ENCODE assay signal across 31 cellular contexts in the genomic region with DNA sequence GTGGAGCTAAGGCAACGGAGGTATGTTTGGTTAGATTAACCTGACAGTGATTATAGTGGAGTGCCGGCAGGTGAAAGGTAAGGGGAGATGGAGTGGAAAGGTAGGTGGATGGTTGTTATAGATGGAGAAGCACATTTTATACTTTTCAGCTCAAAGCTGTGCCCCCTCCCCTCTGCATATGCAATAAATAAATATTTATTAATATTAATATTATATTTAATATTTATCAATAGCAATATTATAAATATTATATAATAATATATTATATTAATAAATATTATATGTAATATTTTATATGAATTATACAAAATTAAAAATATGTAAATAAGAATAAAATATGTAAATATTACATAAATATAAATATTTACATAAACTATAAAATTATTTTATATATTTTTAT.
"Had no signal": no experiment of that assay in that cellular context is flagged by ENCODE, and none has a peak within 500 bp of the region (broad histone marks: within the 10 kb centered on the region; RNA-seq: fewer than 3 reads in every experiment).

No MANE protein-coding gene starts in this region.

- H3K9me3 ChIP-seq: adrenal gland, body of pancreas, gastroesophageal sphincter had no signal

- H3K27ac ChIP-seq: adrenal gland, body of pancreas, coronary artery, dorsolateral prefrontal cortex, gastroesophageal sphincter, WERI-Rb-1 had no signal

- H3K27me3 Mint-ChIP-seq: activated CD4-positive, alpha-beta memory T cell treated with anti-CD3 and anti-CD28 coated beads, Interleukin-2, amount 10 ng/mL, durations not matched to agents 7 days and 5 days; activated CD4-positive, alpha-beta T cell treated with anti-CD3 and anti-CD28 coated beads, Interleukin-2, amount 10 ng/mL, durations not matched to agents 24 days and 14 days had no signal

- H3K36me3 ChIP-seq: adrenal gland, gastroesophageal sphincter, WERI-Rb-1 had no signal

- DNase-seq: activated CD4-positive, alpha-beta memory T cell treated with anti-CD3 and anti-CD28 coated beads, Interleukin-2, amount 10 ng/mL, durations not matched to agents 7 days and 5 days; activated CD4-positive, alpha-beta T cell treated with anti-CD3 and anti-CD28 coated beads for 36 hours; activated CD4-positive, alpha-beta T cell treated with anti-CD3 and anti-CD28 coated beads, Interleukin-2, amount 10 ng/mL, durations not matched to agents 24 days and 14 days; activated CD4-positive, CD25-positive, alpha-beta regulatory T cell; activated CD4-positive, CD25-positive, alpha-beta regulatory T cell treated with anti-CD3 and anti-CD28 coated beads, Interleukin-2, amount 50 U/mL, for 72 hours; activated CD8-positive, alpha-beta memory T cell treated with anti-CD3 and anti-CD28 coated beads for 24 hours; activated effector memory CD4-positive, alpha-beta T cell treated with anti-CD3 and anti-CD28 coated beads, Interleukin-2, amount 50 U/mL, for 16 hours; activated naive CD4-positive, alpha-beta T cell treated with anti-CD3 and anti-CD28 coated beads for 36 hours; activated naive CD8-positive, alpha-beta T cell treated with anti-CD3 and anti-CD28 coated beads for 36 hours; activated naive CD8-positive, alpha-beta T cell treated with anti-CD3 and anti-CD28 coated beads, Interleukin-2, amount 50 U/mL, for 24 hours; activated T-cell treated with anti-CD3 and anti-CD28 coated beads, Interleukin-2, amount 50 U/mL, for 4 hours; adrenal gland; amygdala; aorta; body of pancreas; caudate nucleus; cerebellar nuclear complex; dorsolateral prefrontal cortex; effector memory CD4-positive, alpha-beta T cell; endodermal cell; foreskin fibroblast; head of caudate nucleus; T-helper 2 cell; WERI-Rb-1 had no signal

- H3K4me1 Mint-ChIP-seq: activated CD4-positive, alpha-beta memory T cell treated with anti-CD3 and anti-CD28 coated beads, Interleukin-2, amount 10 ng/mL, durations not matched to agents 7 days and 5 days; activated CD4-positive, alpha-beta T cell treated with anti-CD3 and anti-CD28 coated beads for 36 hours; activated CD4-positive, alpha-beta T cell treated with anti-CD3 and anti-CD28 coated beads, Interleukin-2, amount 10 ng/mL, durations not matched to agents 24 days and 14 days; activated naive CD4-positive, alpha-beta T cell treated with anti-CD3 and anti-CD28 coated beads, Interleukin-2, amount 50 U/mL, for 24 hours; activated naive CD8-positive, alpha-beta T cell treated with anti-CD3 and anti-CD28 coated beads for 36 hours; activated naive CD8-positive, alpha-beta T cell treated with anti-CD3 and anti-CD28 coated beads, Interleukin-2, amount 50 U/mL, for 24 hours had no signal

- H3K36me3 Mint-ChIP-seq: activated naive CD4-positive, alpha-beta T cell treated with anti-CD3 and anti-CD28 coated beads, Interleukin-2, amount 50 U/mL, for 24 hours; activated naive CD8-positive, alpha-beta T cell treated with anti-CD3 and anti-CD28 coated beads for 36 hours had no signal

- ATAC-seq: activated CD4-positive, alpha-beta T cell treated with anti-CD3 and anti-CD28 coated beads for 36 hours; activated naive CD8-positive, alpha-beta T cell treated with anti-CD3 and anti-CD28 coated beads, Interleukin-2, amount 50 U/mL, for 24 hours; activated T-cell treated with anti-CD3 and anti-CD28 coated beads, Interleukin-2, amount 50 U/mL, for 4 hours; body of pancreas; esophagus mucosa; gastroesophageal sphincter had no signal

- H3K4me1 ChIP-seq: adrenal gland, body of pancreas, gastroesophageal sphincter had no signal

- H3K27me3 ChIP-seq: adrenal gland, body of pancreas had no signal

- H3K27ac Mint-ChIP-seq: activated CD4-positive, alpha-beta memory T cell treated with anti-CD3 and anti-CD28 coated beads, Interleukin-2, amount 10 ng/mL, durations not matched to agents 7 days and 5 days; activated CD4-positive, alpha-beta T cell treated with anti-CD3 and anti-CD28 coated beads for 36 hours; activated CD4-positive, alpha-beta T cell treated with anti-CD3 and anti-CD28 coated beads, Interleukin-2, amount 10 ng/mL, durations not matched to agents 24 days and 14 days; activated naive CD4-positive, alpha-beta T cell treated with anti-CD3 and anti-CD28 coated beads for 36 hours; activated naive CD4-positive, alpha-beta T cell treated with anti-CD3 and anti-CD28 coated beads, Interleukin-2, amount 50 U/mL, for 24 hours; activated naive CD8-positive, alpha-beta T cell treated with anti-CD3 and anti-CD28 coated beads for 36 hours; activated naive CD8-positive, alpha-beta T cell treated with anti-CD3 and anti-CD28 coated beads, Interleukin-2, amount 50 U/mL, for 24 hours; activated T-helper 1 cell treated with anti-CD3 and anti-CD28 coated beads, Interleukin-12 subunit alpha, Interleukin-12 subunit beta, Interleukin-2, Interleukin-4 antibody, amounts not matched to agents 30 ng/mL and 10 ng/mL and 1 ng/mL, durations not matched to agents 14 hours and 24 hours and 36 hours; activated T-helper 2 cell treated with anti-CD3 and anti-CD28 coated beads, Interferon-gamma antibody, Interleukin-2, Interleukin-4, amounts not matched to agents 10 μg/mL and 5 μg/mL and 100 μg/mL, durations not matched to agents 14 hours and 24 hours and 36 hours; dendritic cell treated with granulocyte-macrophage colony-stimulating factor and Interleukin-4, amounts not matched to agents 40 ng/mL and 50 ng/mL, for 4 days; endodermal cell had no signal

- H3K4me3 ChIP-seq: adrenal gland, body of pancreas, coronary artery, dorsolateral prefrontal cortex, gastroesophageal sphincter had no signal

- H3K4me3 Mint-ChIP-seq: activated CD4-positive, alpha-beta memory T cell treated with anti-CD3 and anti-CD28 coated beads, Interleukin-2, amount 10 ng/mL, durations not matched to agents 7 days and 5 days; activated CD4-positive, alpha-beta T cell treated with anti-CD3 and anti-CD28 coated beads for 36 hours; activated CD4-positive, alpha-beta T cell treated with anti-CD3 and anti-CD28 coated beads, Interleukin-2, amount 10 ng/mL, durations not matched to agents 24 days and 14 days; activated naive CD4-positive, alpha-beta T cell treated with anti-CD3 and anti-CD28 coated beads for 36 hours; activated naive CD4-positive, alpha-beta T cell treated with anti-CD3 and anti-CD28 coated beads, Interleukin-2, amount 50 U/mL, for 24 hours; activated naive CD8-positive, alpha-beta T cell treated with anti-CD3 and anti-CD28 coated beads for 36 hours; activated naive CD8-positive, alpha-beta T cell treated with anti-CD3 and anti-CD28 coated beads, Interleukin-2, amount 50 U/mL, for 24 hours; activated T-cell treated with anti-CD3 and anti-CD28 coated beads, Interleukin-2, amount 50 U/mL, for 4 hours; activated T-helper 1 cell treated with anti-CD3 and anti-CD28 coated beads, Interleukin-12 subunit alpha, Interleukin-12 subunit beta, Interleukin-2, Interleukin-4 antibody, amounts not matched to agents 30 ng/mL and 10 ng/mL and 1 ng/mL, durations not matched to agents 14 hours and 24 hours and 36 hours; dendritic cell treated with granulocyte-macrophage colony-stimulating factor and Interleukin-4, amounts not matched to agents 40 ng/mL and 50 ng/mL, for 4 days; endodermal cell had no signal

- H3K9me3 Mint-ChIP-seq: activated CD4-positive, alpha-beta memory T cell treated with anti-CD3 and anti-CD28 coated beads, Interleukin-2, amount 10 ng/mL, durations not matched to agents 7 days and 5 days; activated CD4-positive, alpha-beta T cell treated with anti-CD3 and anti-CD28 coated beads, Interleukin-2, amount 10 ng/mL, durations not matched to agents 24 days and 14 days; activated naive CD4-positive, alpha-beta T cell treated with anti-CD3 and anti-CD28 coated beads for 36 hours; activated naive CD4-positive, alpha-beta T cell treated with anti-CD3 and anti-CD28 coated beads, Interleukin-2, amount 50 U/mL, for 24 hours; activated naive CD8-positive, alpha-beta T cell treated with anti-CD3 and anti-CD28 coated beads for 36 hours; activated naive CD8-positive, alpha-beta T cell treated with anti-CD3 and anti-CD28 coated beads, Interleukin-2, amount 50 U/mL, for 24 hours; activated T-cell treated with anti-CD3 and anti-CD28 coated beads, Interleukin-2, amount 50 U/mL, for 4 hours; activated T-helper 1 cell treated with anti-CD3 and anti-CD28 coated beads, Interleukin-12 subunit alpha, Interleukin-12 subunit beta, Interleukin-2, Interleukin-4 antibody, amounts not matched to agents 30 ng/mL and 10 ng/mL and 1 ng/mL, durations not matched to agents 14 hours and 24 hours and 36 hours; activated T-helper 2 cell treated with anti-CD3 and anti-CD28 coated beads, Interferon-gamma antibody, Interleukin-2, Interleukin-4, amounts not matched to agents 10 μg/mL and 5 μg/mL and 100 μg/mL, durations not matched to agents 14 hours and 24 hours and 36 hours; dendritic cell treated with granulocyte-macrophage colony-stimulating factor and Interleukin-4, amounts not matched to agents 40 ng/mL and 50 ng/mL, for 4 days had no signal
